27 cellular contexts compared by ENCODE assay signal in genomic region chr12:80056232-80056631, GRCh38. TPM values are rescaled to one million over a fixed set of nuclear protein-coding genes. Genes with fewer than 3 reads are reported as not detected.
DNase-seq lines count a peak whose midpoint lies in the region; ATAC-seq, FAIRE-seq and TF ChIP-seq lines count a peak whose summit lies in the region.
"Had no signal": no experiment of that assay in that cellular context is flagged by ENCODE, and none has a peak within 500 bp of the region (broad histone marks: within the 10 kb centered on the region; RNA-seq: fewer than 3 reads in every experiment).

No MANE protein-coding gene starts in this region.

- no peaks in the 10 kb centered on the region for H3K9me3 ChIP-seq in left ventricle myocardium inferior (replicated peaks)
- H3K9me3 ChIP-seq in endothelial cell of umbilical vein (replicated peaks; ENCODE audit: control insufficient read depth, insufficient read depth, low read length): no peaks in the 10 kb centered on the region
- H3K9me3 ChIP-seq: BLaER1 treated with 17β-estradiol and CSF1 and Interleukin-3, amounts not matched to agents 10 nM and 100 nM; Caco-2; HAP-1; SJCRH30 had no signal

- peak overlapping the region; percentile 37 for H2AFZ ChIP-seq in endothelial cell of umbilical vein (ENCODE audit: low read depth, low read length)

- H3K4me2 ChIP-seq in endothelial cell of umbilical vein (ENCODE audit: insufficient read depth, low read length): peak overlapping the region; percentile 62
- H3K4me2 ChIP-seq: BLaER1 treated with 17β-estradiol and CSF1 and Interleukin-3, amounts not matched to agents 10 nM and 100 nM had no signal

- H3K4me1 ChIP-seq in left ventricle myocardium inferior (peaks cover 22% of the 10 kb centered on the region), endothelial cell of umbilical vein (ENCODE audit: control insufficient read depth, extremely low read depth, insufficient read depth, low read length) (peaks cover 15% of the 10 kb centered on the region)
- H3K4me1 ChIP-seq: BLaER1 treated with 17β-estradiol and CSF1 and Interleukin-3, amounts not matched to agents 10 nM and 100 nM; Caco-2; SJCRH30 had no signal

- TF ChIP-seq POLR2A in endothelial cell of umbilical vein (IDR thresholded peaks at IDR 0.05; ENCODE audit: low read depth, low read length): no peak

- no peaks in the 10 kb centered on the region for H3K79me2 ChIP-seq in endothelial cell of umbilical vein (ENCODE audit: control insufficient read depth, insufficient read depth, low read length)

- dilution Hi-C loops in endothelial cell of umbilical vein (cut with MboI; ENCODE audit: extremely low pct_ligation_motif_present, low sequenced_read_pairs): no loop called here

- FAIRE-seq in endothelial cell of umbilical vein (lab: Jason Lieb, UNC): peak; percentile 82
- FAIRE-seq: GM12878, RCC 7860 had no signal

- CTCF ChIA-PET in endothelial cell of umbilical vein (lab: Charles Lee): interaction anchor here (0.5 to 1.7 kb wide), 2 partner anchors 15 to 131 kb away, joined by 3 to 5 read pairs; no protein-coding TSS in a partner anchor

- no peaks in the 10 kb centered on the region for H4K20me1 ChIP-seq in endothelial cell of umbilical vein (replicated peaks; ENCODE audit: control insufficient read depth, extremely low read depth, insufficient read depth, low read length)
- H4K20me1 ChIP-seq: BLaER1 treated with 17β-estradiol and CSF1 and Interleukin-3, amounts not matched to agents 10 nM and 100 nM had no signal

- H3K4me3 ChIP-seq in left ventricle myocardium inferior: no peak overlapping the region
- H3K4me3 ChIP-seq in endothelial cell of umbilical vein (replicated peaks in 1 of 3; ENCODE audit: insufficient read depth in 1 of 3, low read depth in 1 of 3, low read length in 3 of 3): no peak overlapping the region
- H3K4me3 ChIP-seq in coronary artery: no peak overlapping the region
- H3K4me3 ChIP-seq: BLaER1 treated with 17β-estradiol and CSF1 and Interleukin-3, amounts not matched to agents 10 nM and 100 nM; GM12878; HAP-1; SJCRH30 had no signal

- no peak for ATAC-seq in left ventricle myocardium superior
- no peak for ATAC-seq in GM18858 (IDR thresholded peaks at IDR 0.05; ENCODE audit: unreplicated experiment)
- ATAC-seq: GM12878 had no signal

- H3K27me3 ChIP-seq in left ventricle myocardium inferior (ENCODE audit: low read depth): no peaks in the 10 kb centered on the region
- peaks cover 0 to 2% of the 10 kb centered on the region in 2 experiments for H3K27me3 ChIP-seq in endothelial cell of umbilical vein (ENCODE audit: control insufficient read depth in 2 of 2, insufficient read depth in 2 of 2, low read length in 2 of 2)
- H3K27me3 ChIP-seq: BLaER1 treated with 17β-estradiol and CSF1 and Interleukin-3, amounts not matched to agents 10 nM and 100 nM; SJCRH30 had no signal

- POLR2A ChIA-PET in endothelial cell of umbilical vein (lab: Charles Lee): no interaction called here

- DNase-seq in left ventricle myocardium inferior (no peak), left ventricle myocardium superior (no peak), endothelial cell of umbilical vein (ENCODE audit: low read depth, low spot score) (peak; percentile 75), pulmonary artery endothelial cell (ENCODE audit: low read depth, low spot score) (peak; percentile 44), coronary artery (ENCODE audit: low spot score) (no peak), NCI-H2107 treated with DMSO at 0.1 percent for 48 hours (lab: John Stamatoyannopoulos, UW; ENCODE audit: unreplicated experiment) (no peak)
- DNase-seq in NK-92 treated with Interleukin-12 subunit alpha and Interleukin-12 subunit beta, amount 100 ng/mL, for 24 hours (lab: John Stamatoyannopoulos, UW): no peak
- DNase-seq: ACHN; Caco-2; CD4-positive, alpha-beta memory T cell; DMS 273 treated with DMSO at 0.1 percent for 48 hours; DMS79 treated with DMSO at 0.1 percent for 48 hours; KG1; NCI-H1092; NCI-H1436 treated with DMSO at 0.1 percent for 48 hours; NCI-H1930; NCI-H226; NCI-H524 treated with DMSO at 0.1 percent for 48 hours; OCI-M1; SJCRH30 had no signal

- intact Hi-C loops in left ventricle myocardium inferior (cut with micrococcal nuclease) (loop anchor here (2.0 kb wide), 1 partner anchor 63 kb away; no protein-coding TSS in a partner anchor), left ventricle myocardium superior (cut with micrococcal nuclease) (no loop called here), endothelial cell of umbilical vein (cut with micrococcal nuclease) (loop anchor here (1.0 to 5.0 kb wide), 4 partner anchors 45 to 509 kb away; no protein-coding TSS in a partner anchor)

- peak overlapping the region; percentile 29 for H3K27ac ChIP-seq in left ventricle myocardium inferior (replicated peaks)
- no peak overlapping the region for H3K27ac ChIP-seq in endothelial cell of umbilical vein (ENCODE audit: insufficient read depth, low read depth, low read length)
- no peak overlapping the region for H3K27ac ChIP-seq in coronary artery
- H3K27ac ChIP-seq: 22Rv1; BLaER1 treated with 17β-estradiol and CSF1 and Interleukin-3, amounts not matched to agents 10 nM and 100 nM; HL-60; SJCRH30 had no signal

- no peak overlapping the region for H3K9ac ChIP-seq in endothelial cell of umbilical vein (replicated peaks; ENCODE audit: extremely low read depth, insufficient read depth, low read length)
- H3K9ac ChIP-seq: BLaER1 treated with 17β-estradiol and CSF1 and Interleukin-3, amounts not matched to agents 10 nM and 100 nM had no signal

- no TSS peak for BruUV-seq in endothelial cell of umbilical vein (replicated peaks; lab: Mats Ljungman, UMichigan)

- H3K9me1 ChIP-seq in endothelial cell of umbilical vein (replicated peaks; ENCODE audit: control insufficient read depth, extremely low read depth, insufficient read depth, low read length): no peaks in the 10 kb centered on the region

- no peak for TF ChIP-seq CTCF in left ventricle myocardium inferior (IDR thresholded peaks at IDR 0.05; ENCODE audit: borderline replicate concordance)
- TF ChIP-seq CTCF in endothelial cell of umbilical vein (IDR thresholded peaks at IDR 0.05; ENCODE audit: extremely low read depth in 1 of 2, insufficient read depth in 1 of 2, low read depth in 1 of 2, low read length in 2 of 2): no peak
- no peak for TF ChIP-seq CTCF in coronary artery (IDR thresholded peaks at IDR 0.05)

- H3K36me3 ChIP-seq in left ventricle myocardium inferior (no peaks in the 10 kb centered on the region), endothelial cell of umbilical vein (ENCODE audit: control insufficient read depth in 2 of 2, extremely low read depth in 1 of 2, insufficient read depth in 2 of 2, low read length in 2 of 2) (no peaks in the 10 kb centered on the region)
- H3K36me3 ChIP-seq: BLaER1 treated with 17β-estradiol and CSF1 and Interleukin-3, amounts not matched to agents 10 nM and 100 nM; HAP-1; SJCRH30 had no signal

TF ChIP-seq in endothelial cell of umbilical vein, 7 proteins besides CTCF, POLR2A, EP300 and RAD21:
- TF ChIP-seq MAX (IDR thresholded peaks at IDR 0.05; ENCODE audit: insufficient read depth, insufficient read length): no peak
- no peak for TF ChIP-seq MYC (IDR thresholded peaks at IDR 0.05; ENCODE audit: low read depth, low read length)
- TF ChIP-seq FOS (IDR thresholded peaks at IDR 0.05; ENCODE audit: borderline replicate concordance, insufficient read depth, low read length): no peak
- no peak for TF ChIP-seq JUN (IDR thresholded peaks at IDR 0.05; ENCODE audit: borderline replicate concordance, insufficient read depth, insufficient read length, low read depth)
- no peak for TF ChIP-seq EZH2 (IDR thresholded peaks at IDR 0.05; ENCODE audit: borderline replicate concordance, low read depth, low read length, severe bottlenecking)
- no peak for TF ChIP-seq GATA2 (IDR thresholded peaks at IDR 0.05; ENCODE audit: insufficient read depth, insufficient read length, low read depth, low read length)

RNA-seq across cellular contexts. Expression of gene OTOGL, which starts 43.1 kb away (rescaled TPM):
- total RNA-seq in left ventricle myocardium inferior (0.27 TPM), left ventricle myocardium superior (0.27 TPM), endothelial cell of umbilical vein (2.0 and 3.1 TPM in 2 replicates), pulmonary artery endothelial cell (0.63 and 5.3 TPM in 2 replicates)
- 0.76 and 1.4 TPM in 2 replicates for polyA plus RNA-seq in endothelial cell of umbilical vein
- 2.0 and 2.1 TPM in 2 replicates for polyA plus RNA-seq in endothelial cell of umbilical vein (2011; cell fraction: cytosol; rRNA removed)
- 2.8 and 3.5 TPM in 2 replicates for polyA plus RNA-seq in endothelial cell of umbilical vein (2011; cell fraction: nucleus; rRNA removed)
- polyA plus RNA-seq in endothelial cell of umbilical vein (2012): 0.83 and 2.2 TPM in 2 replicates
- 2.7 and 3.5 TPM in 2 replicates for polyA minus RNA-seq in endothelial cell of umbilical vein
- not detected for polyA minus RNA-seq in endothelial cell of umbilical vein (2011; cell fraction: cytosol; rRNA and poly(A)+ RNA removed)
- polyA minus RNA-seq in endothelial cell of umbilical vein (2011; cell fraction: nucleus; rRNA and poly(A)+ RNA removed): 2.0 and 3.4 TPM in 2 replicates
- total RNA-seq: CD4-positive, alpha-beta memory T cell had no signal
- polyA plus RNA-seq: CD4-positive, alpha-beta memory T cell had no signal

Comparison
In these comparisons a context has a peak if more than half of its experiments do, and no peak if none do; other contexts are left out.
1. DNase-seq: peak in endothelial cell of umbilical vein (single experiment) and pulmonary artery endothelial cell (single experiment); none in left ventricle myocardium inferior (single experiment), left ventricle myocardium superior (single experiment), coronary artery (single experiment), NCI-H2107 treated with DMSO at 0.1 percent for 48 hours (single experiment) and NK-92 treated with Interleukin-12 subunit alpha and Interleukin-12 subunit beta, amount 100 ng/mL, for 24 hours (single experiment).